ENCODE assay signal across 8 cellular contexts in genomic region chr1:234322979-234323378, GRCh38. TPM values are rescaled to one million over a fixed set of nuclear protein-coding genes. Genes with fewer than 3 reads are reported as not detected.
DNase-seq lines count a peak whose midpoint lies in the region; ATAC-seq and TF ChIP-seq lines count a peak whose summit lies in the region.

No MANE protein-coding gene starts in this region.

- H3K27ac ChIP-seq in hepatocyte = no peak overlapping the region

- H3K4me3 ChIP-seq in hepatocyte = no peak overlapping the region

- peak; percentile 34 for TF ChIP-seq CTCF in hepatocyte (IDR thresholded peaks at IDR 0.05; ENCODE audit: poor library complexity)

- H2AFZ ChIP-seq in hepatocyte = no peak overlapping the region

- peak; percentile 60 for DNase-seq in NK-92 treated with Interleukin-12 subunit alpha and Interleukin-12 subunit beta, amount 100 ng/mL, for 24 hours (lab: John Stamatoyannopoulos, UW)
- DNase-seq in NK-92 (lab: John Stamatoyannopoulos, UW; ENCODE audit: unreplicated experiment) = no peak
- DNase-seq in NCI-H748 treated with DMSO at 0.1 percent for 48 hours (lab: John Stamatoyannopoulos, UW) = peak; percentile 28
- peak; percentile 40 for DNase-seq in activated CD8-positive, alpha-beta memory T cell treated with anti-CD3 and anti-CD28 coated beads, Interleukin-2, amount 50 U/mL, for 4 hours
- peak; percentile 54 for DNase-seq in hepatocyte (ENCODE audit: low spot score)
- peak; percentile 9 for DNase-seq in stimulated activated naive CD4-positive, alpha-beta T cell treated with Interleukin-2 at 50 U/mL for 16 hours (lab: John Stamatoyannopoulos, UW)
- no peak for DNase-seq in KG1 (lab: John Stamatoyannopoulos, UW)

- no peaks in the 10 kb centered on the region for H4K20me1 ChIP-seq in hepatocyte (ENCODE audit: insufficient read depth, poor library complexity, severe bottlenecking)

- H3K79me2 ChIP-seq in hepatocyte = no peaks in the 10 kb centered on the region

- no peak for ATAC-seq in HG02840 (IDR thresholded peaks at IDR 0.05; ENCODE audit: low FRiP score, unreplicated experiment)

- no peaks in the 10 kb centered on the region for H3K36me3 ChIP-seq in hepatocyte (replicated peaks; ENCODE audit: insufficient read depth, low read depth)

- H3K4me1 ChIP-seq in hepatocyte (ENCODE audit: insufficient read depth) = no peaks in the 10 kb centered on the region

- no peak overlapping the region for H3K4me2 ChIP-seq in hepatocyte

- WGBS in hepatocyte (ENCODE audit: low lambda C conversion rate, missing lambda C conversion rate) = 48% methylated on average over 13 of the region's 13 CpGs

- no peaks in the 10 kb centered on the region for H3K9me3 ChIP-seq in hepatocyte (ENCODE audit: low read depth)

- H3K9me2 ChIP-seq in hepatocyte (replicated peaks; ENCODE audit: insufficient read depth) = no peaks in the 10 kb centered on the region

- H3K27me3 ChIP-seq in hepatocyte = peaks cover 31% of the 10 kb centered on the region

RNA-seq across cellular contexts. Expression of gene COA6, which starts 50.3 kb away (rescaled TPM):
- total RNA-seq in hepatocyte = 48.6 and 67.8 TPM in 2 replicates
- 67.3 and 82.9 TPM in 2 replicates for polyA plus RNA-seq in hepatocyte

Comparison
In these comparisons a context has a peak if more than half of its experiments do, and no peak if none do; other contexts are left out.
1. DNase-seq: peak in NK-92 treated with Interleukin-12 subunit alpha and Interleukin-12 subunit beta, amount 100 ng/mL, for 24 hours (single experiment), NCI-H748 treated with DMSO at 0.1 percent for 48 hours (single experiment), activated CD8-positive, alpha-beta memory T cell treated with anti-CD3 and anti-CD28 coated beads, Interleukin-2, amount 50 U/mL, for 4 hours (single experiment), hepatocyte (single experiment) and stimulated activated naive CD4-positive, alpha-beta T cell treated with Interleukin-2 at 50 U/mL for 16 hours (single experiment); none in NK-92 (single experiment) and KG1 (single experiment).